8 cellular contexts compared by ENCODE assay signal in genomic region chr9:33473216-33473615, GRCh38. TPM values are rescaled to one million over a fixed set of nuclear protein-coding genes. Genes with fewer than 3 reads are reported as not detected.
DNase-seq lines count a peak whose midpoint lies in the region; ATAC-seq, FAIRE-seq and TF ChIP-seq lines count a peak whose summit lies in the region.

No MANE protein-coding gene starts in this region.

- FAIRE-seq in A549 (lab: Jason Lieb, UNC): no peak

- peak; percentile 7 to 24; a peak in 3 of 6 replicates for ATAC-seq in A549
- no peak for ATAC-seq in GM18858 (IDR thresholded peaks at IDR 0.05; ENCODE audit: unreplicated experiment)

- H3K27me3 ChIP-seq in HUES6 (ENCODE audit: control insufficient read depth, insufficient read depth, low read length) (no peaks in the 10 kb centered on the region), mucosa of stomach (ENCODE audit: control insufficient read depth, insufficient read depth, low read length) (no peaks in the 10 kb centered on the region)

- H3K27ac ChIP-seq in A549: peak overlapping the region; percentile 75 to 88
- H3K27ac ChIP-seq in HUES6 (ENCODE audit: low read depth, low read length): peak overlapping the region; percentile 12; the same call in 1 of the 2 replicates

- POLR2A ChIA-PET in A549 (lab: Yijun Ruan, JAX): interaction anchor here (0.6 to 1.8 kb wide), 9 partner anchors 14 to 343 kb away, joined by 3 to 12 read pairs (median 5); partner anchors contain the start of genes ANKRD18B and NFX1

- no peak for TF ChIP-seq RAD21 in A549 (conservative IDR thresholded peaks at IDR 0.05 in 1 of 2, IDR thresholded peaks at IDR 0.05 in 1 of 2)

- H3K4me3 ChIP-seq in A549: peak overlapping the region; percentile 88
- peak overlapping the region; percentile 87 for H3K4me3 ChIP-seq in HUES6 (ENCODE audit: low read depth, low read length)
- H3K4me3 ChIP-seq in choroid plexus epithelial cell (ENCODE audit: low read depth, low read length): peak overlapping the region; percentile 96
- peak overlapping the region; percentile 85 for H3K4me3 ChIP-seq in mucosa of stomach (ENCODE audit: low read length)

- CTCF ChIA-PET in A549 (lab: Yijun Ruan, JAX): interaction anchor here (0.6 to 40.3 kb wide), 12 partner anchors 15 to 244 kb away, joined by 3 to 834 read pairs (median 6); partner anchors contain the start of genes ANKRD18B, AQP3 and AQP7

- no peak for TF ChIP-seq CTCF in A549 (IDR thresholded peaks at IDR 0.05)
- TF ChIP-seq CTCF in choroid plexus epithelial cell (conservative IDR thresholded peaks at IDR 0.05; ENCODE audit: low read depth, low read length): no peak

- no peaks in the 10 kb centered on the region for H3K9me3 ChIP-seq in A549
- H3K9me3 ChIP-seq in HUES6 (ENCODE audit: control insufficient read depth, insufficient read depth, low read depth, low read length): no peaks in the 10 kb centered on the region
- H3K9me3 ChIP-seq in mucosa of stomach (ENCODE audit: control insufficient read depth, low read length): no peaks in the 10 kb centered on the region

- H3K36me3 ChIP-seq in HUES6 (ENCODE audit: control insufficient read depth, insufficient read depth, low read length) (peaks cover 38% of the 10 kb centered on the region), mucosa of stomach (ENCODE audit: control insufficient read depth, insufficient read depth, low read length) (peaks cover 12% of the 10 kb centered on the region)

- under 1% methylated on average over 14 of the region's 14 CpGs for WGBS in A549 (ENCODE audit: missing lambda C conversion rate)

- H3K4me1 ChIP-seq in A549 (peaks cover 14% of the 10 kb centered on the region), HUES6 (ENCODE audit: control insufficient read depth, insufficient read depth, low read length) (no peaks in the 10 kb centered on the region), mucosa of stomach (ENCODE audit: control insufficient read depth, insufficient read depth, low read length) (peaks cover 24% of the 10 kb centered on the region)

- no peak for TF ChIP-seq EP300 in A549 (IDR thresholded peaks at IDR 0.05)

- peak overlapping the region; percentile 89 for H3K4me2 ChIP-seq in A549

- DNase-seq in A549 (ENCODE audit: low read depth in 1 of 2, low spot score in 1 of 2): no peak
- DNase-seq in choroid plexus epithelial cell (ENCODE audit: low read depth): no peak
- no peak for DNase-seq in putamen (ENCODE audit: low spot score)
- DNase-seq in middle frontal gyrus (ENCODE audit: extremely low spot score, low spot score): no peak
- no peak for DNase-seq in NCI-H345 treated with DMSO at 0.1 percent for 48 hours (lab: John Stamatoyannopoulos, UW; ENCODE audit: unreplicated experiment)

- H3K9ac ChIP-seq in HUES6 (ENCODE audit: low read length) (peak overlapping the region; percentile 87), mucosa of stomach (ENCODE audit: low read length) (peak overlapping the region; percentile 63)

- TF ChIP-seq POLR2A in A549 (IDR thresholded peaks at IDR 0.05; ENCODE audit: low read length): no peak

TF ChIP-seq in A549, 52 proteins besides CTCF, POLR2A, EP300 and RAD21:
- TF ChIP-seq RFX5 (IDR thresholded peaks at IDR 0.05): no peak
- TF ChIP-seq BCL3 (IDR thresholded peaks at IDR 0.05): no peak
- TF ChIP-seq TP53 (CRISPR knock-in tag; IDR thresholded peaks at IDR 0.05): no peak

RNA-seq across cellular contexts. Expression of gene NOL6, which starts 0.5 kb away (rescaled TPM):
- polyA plus RNA-seq in A549 (2011; rRNA removed) (49.5 and 56.6 TPM in 2 replicates), A549 (2017; fragmentation: RNase III; extraction: RNeasy Plus Mini Kit Qiagen cat#74134 plus additional on column Dnase treatment) (52.0 to 56.2 TPM (median 52.8 TPM) in 3 replicates)
- polyA plus RNA-seq in A549 (2012; cell fraction: cytosol; rRNA removed): 61.8 and 73.6 TPM in 2 replicates
- polyA plus RNA-seq in A549 (2012; cell fraction: nucleus; rRNA removed): 106 and 132 TPM in 2 replicates
- polyA minus RNA-seq in A549 (2011; rRNA and poly(A)+ RNA removed): 74.8 and 80.7 TPM in 2 replicates

RNA-seq across cellular contexts. Expression of gene AQP3, which starts 25.8 kb away (rescaled TPM):
- polyA plus RNA-seq in A549 (2011; rRNA removed) (18.8 and 21.7 TPM in 2 replicates), A549 (2017; fragmentation: RNase III; extraction: RNeasy Plus Mini Kit Qiagen cat#74134 plus additional on column Dnase treatment) (5.4 to 7.2 TPM (median 6.2 TPM) in 3 replicates)
- polyA plus RNA-seq in A549 (2012; cell fraction: cytosol; rRNA removed): 5.7 and 8.1 TPM in 2 replicates
- 7.2 and 8.9 TPM in 2 replicates for polyA plus RNA-seq in A549 (2012; cell fraction: nucleus; rRNA removed)
- polyA minus RNA-seq in A549 (2011; rRNA and poly(A)+ RNA removed): 18.5 and 20.7 TPM in 2 replicates

RNA-seq across cellular contexts. Expression of gene ANKRD18B, which starts 50.8 kb away (rescaled TPM):
- polyA plus RNA-seq in A549 (2011; rRNA removed): 11.3 and 12.6 TPM in 2 replicates
- polyA plus RNA-seq in A549 (2012; cell fraction: cytosol; rRNA removed): 2.4 and 2.6 TPM in 2 replicates
- polyA plus RNA-seq in A549 (2012; cell fraction: nucleus; rRNA removed): 1.5 and 2.4 TPM in 2 replicates
- polyA plus RNA-seq in A549 (2017; fragmentation: RNase III; extraction: RNeasy Plus Mini Kit Qiagen cat#74134 plus additional on column Dnase treatment): 4.2 to 5.6 TPM (median 4.6 TPM) in 3 replicates
- polyA minus RNA-seq in A549 (2011; rRNA and poly(A)+ RNA removed): 8.6 and 11.4 TPM in 2 replicates
